Comparison of ENCODE assay signal across 23 cellular contexts in genomic region chr1:229657993-229658755, GRCh38. TPM values are rescaled to one million over a fixed set of nuclear protein-coding genes. Genes with fewer than 3 reads are reported as not detected.
A peak's percentile ranks its signal among the peaks of the same experiment; 100 is the strongest.
DNase-seq lines count a peak whose midpoint lies in the region; ATAC-seq and TF ChIP-seq lines count a peak whose summit lies in the region.
"Had no signal": no experiment of that assay in that cellular context is flagged by ENCODE, and none has a peak within 500 bp of the region (broad histone marks: within the 10 kb centered on the region; RNA-seq: fewer than 3 reads in every experiment).

No MANE protein-coding gene starts in this region.

- no peak for TF ChIP-seq POLR2A in tibial nerve (IDR thresholded peaks at IDR 0.05)

- no peak overlapping the region for H2AFZ ChIP-seq in KMS-11 (ENCODE audit: low read depth)

- H3K4me3 ChIP-seq in KMS-11 (IDR thresholded peaks at IDR 0.05; ENCODE audit: insufficient read depth, low read depth, low read length) (no peak overlapping the region), thymus (ENCODE audit: low read length) (no peak overlapping the region), tibial nerve (no peak overlapping the region)
- H3K4me3 ChIP-seq: ascending aorta, left ventricle myocardium inferior, right lobe of liver, upper lobe of right lung had no signal

- H3K4me1 Mint-ChIP-seq in activated naive CD4-positive, alpha-beta T cell treated with anti-CD3 and anti-CD28 coated beads, Interleukin-2, amount 50 U/mL, for 24 hours: peaks cover 8% of the 10 kb centered on the region

- H3K4me1 ChIP-seq in KMS-11 (ENCODE audit: low read depth, poor library complexity, severe bottlenecking) (peaks cover 28% of the 10 kb centered on the region), thymus (ENCODE audit: control insufficient read depth, insufficient read depth, low read length) (peaks cover 6% of the 10 kb centered on the region), tibial nerve (no peaks in the 10 kb centered on the region)
- H3K4me1 ChIP-seq: ascending aorta had no signal

- no peak overlapping the region for H3K9ac ChIP-seq in KMS-11

- no peak for TF ChIP-seq EP300 in tibial nerve (IDR thresholded peaks at IDR 0.05)

- no peaks in the 10 kb centered on the region for H3K79me2 ChIP-seq in KMS-11 (ENCODE audit: insufficient read depth, low read depth)

- TF ChIP-seq CTCF in KMS-11 (conservative IDR thresholded peaks at IDR 0.05; ENCODE audit: low read depth, low read length): no peak
- no peak for TF ChIP-seq CTCF in tibial nerve (IDR thresholded peaks at IDR 0.05)

- DNase-seq in activated naive CD4-positive, alpha-beta T cell (lab: John Stamatoyannopoulos, UW): no peak
- DNase-seq in tibial nerve (ENCODE audit: low spot score in 2 of 2) (no peak), NCI-H2029 treated with DMSO at 0.1 percent for 48 hours (lab: John Stamatoyannopoulos, UW) (no peak)
- DNase-seq in activated CD4-positive, alpha-beta T cell treated with anti-CD3 and anti-CD28 coated beads for 48 hours: no peak
- DNase-seq: activated gamma-delta T cell; CD4-positive, CD25-positive, alpha-beta regulatory T cell; cerebellar nuclear complex; DMS79 treated with DMSO at 0.1 percent for 48 hours; effector CD8-positive, alpha-beta T cell; glutamatergic neuron; left ventricle myocardium inferior; NCI-H2029; NCI-H446 treated with DMSO at 0.1 percent for 48 hours; occipital lobe; right lobe of liver; stimulated activated naive CD4-positive, alpha-beta T cell; upper lobe of right lung had no signal

- ATAC-seq in HG02623 (IDR thresholded peaks at IDR 0.05; ENCODE audit: unreplicated experiment): peak; percentile 63
- ATAC-seq: right lobe of liver, upper lobe of right lung had no signal

- no peaks in the 10 kb centered on the region for H3K27me3 Mint-ChIP-seq in activated naive CD4-positive, alpha-beta T cell treated with anti-CD3 and anti-CD28 coated beads, Interleukin-2, amount 50 U/mL, for 24 hours
- H3K27me3 Mint-ChIP-seq: CD4-positive, CD25-positive, alpha-beta regulatory T cell had no signal

- H3K9me3 Mint-ChIP-seq in activated naive CD4-positive, alpha-beta T cell treated with anti-CD3 and anti-CD28 coated beads, Interleukin-2, amount 50 U/mL, for 24 hours: no peaks in the 10 kb centered on the region
- H3K9me3 Mint-ChIP-seq: CD4-positive, CD25-positive, alpha-beta regulatory T cell had no signal

- H3K27me3 ChIP-seq in KMS-11 (ENCODE audit: insufficient read depth, low read depth) (no peaks in the 10 kb centered on the region), thymus (ENCODE audit: control insufficient read depth, insufficient read depth) (no peaks in the 10 kb centered on the region), tibial nerve (no peaks in the 10 kb centered on the region)
- H3K27me3 ChIP-seq: ascending aorta, right lobe of liver, upper lobe of right lung had no signal

- no peak overlapping the region for H3K4me3 Mint-ChIP-seq in activated naive CD4-positive, alpha-beta T cell treated with anti-CD3 and anti-CD28 coated beads, Interleukin-2, amount 50 U/mL, for 24 hours
- H3K4me3 Mint-ChIP-seq: CD4-positive, CD25-positive, alpha-beta regulatory T cell had no signal

- H4K20me1 ChIP-seq in KMS-11 (ENCODE audit: insufficient read depth): no peaks in the 10 kb centered on the region

- WGBS in thymus: 97% methylated on average over 2 of the region's 2 CpGs
- WGBS in tibial nerve, 2 donors: 87 to 95% methylated on average over 2 of the region's 2 CpGs

- H3K4me2 ChIP-seq in KMS-11: peak overlapping the region; percentile 1; the same call in 1 of the 2 replicates

- peak overlapping the region; percentile 73 for H3K27ac Mint-ChIP-seq in activated naive CD4-positive, alpha-beta T cell treated with anti-CD3 and anti-CD28 coated beads, Interleukin-2, amount 50 U/mL, for 24 hours

- peaks cover 12% of the 10 kb centered on the region for H3K36me3 Mint-ChIP-seq in activated naive CD4-positive, alpha-beta T cell treated with anti-CD3 and anti-CD28 coated beads, Interleukin-2, amount 50 U/mL, for 24 hours

- H3K27ac ChIP-seq in KMS-11 (no peak overlapping the region; the same call in 1 of the 2 replicates), thymus (ENCODE audit: low read depth) (peak overlapping the region; percentile 2), tibial nerve (no peak overlapping the region)
- H3K27ac ChIP-seq: ascending aorta, left ventricle myocardium inferior, right lobe of liver, RWPE1, upper lobe of right lung had no signal

- H3K36me3 ChIP-seq in KMS-11 (ENCODE audit: insufficient read depth) (peaks cover 13% of the 10 kb centered on the region; the same call in 1 of the 2 replicates), thymus (ENCODE audit: control insufficient read depth, insufficient read depth) (peaks cover 16% of the 10 kb centered on the region), tibial nerve (peaks cover 0 to 60% (median 10%) of the 10 kb centered on the region in 3 donors)

- no peaks in the 10 kb centered on the region for H3K9me3 ChIP-seq in thymus (ENCODE audit: control insufficient read depth)
- H3K9me3 ChIP-seq in tibial nerve: no peaks in the 10 kb centered on the region
- H3K9me3 ChIP-seq: ascending aorta, left ventricle myocardium inferior, right lobe of liver, upper lobe of right lung had no signal

RNA-seq across cellular contexts. Expression of gene URB2, which starts 32.1 kb away (rescaled TPM):
- polyA plus RNA-seq in thymus: 3.7 TPM
- 10 to 100 TPM in 2 of 4 donors, 1 to 10 TPM in 2; 8.7 to 13.1 (median 10.0) TPM for total RNA-seq in tibial nerve

RNA-seq across cellular contexts. Expression of gene TAF5L, which starts 32.3 kb away (rescaled TPM):
- 11.3 TPM for polyA plus RNA-seq in thymus
- 10 to 100 TPM in 1 of 4 donors, 1 to 10 TPM in 3; 7.1 to 18.6 (median 8.6) TPM for total RNA-seq in tibial nerve
